16 cellular contexts compared by ENCODE assay signal in the genomic region with DNA sequence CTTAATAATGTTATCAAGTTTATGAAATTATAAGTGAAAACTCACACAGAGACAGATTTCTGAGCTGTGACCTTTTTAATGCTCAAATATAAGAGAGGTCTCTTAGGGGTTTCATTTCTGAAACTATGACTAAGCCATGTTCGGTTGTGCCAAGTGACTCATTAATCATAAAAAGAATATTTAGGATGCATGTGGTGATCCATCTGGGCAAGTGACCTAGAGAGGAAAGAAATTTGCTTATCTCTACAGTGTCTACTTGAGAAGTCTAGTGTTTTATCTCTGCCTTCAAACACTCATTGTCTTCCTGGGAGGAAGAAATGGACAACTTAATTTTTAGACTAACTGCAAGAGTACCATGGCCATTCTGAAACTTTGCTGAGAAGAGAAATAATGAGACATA.
DNase-seq lines count a peak whose midpoint lies in the region; ATAC-seq, FAIRE-seq and TF ChIP-seq lines count a peak whose summit lies in the region.
"Had no signal": no experiment of that assay in that cellular context is flagged by ENCODE, and none has a peak within 500 bp of the region (broad histone marks: within the 10 kb centered on the region; RNA-seq: fewer than 3 reads in every experiment).

No MANE protein-coding gene starts in this region.

- FAIRE-seq in urothelium cell line (lab: Jason Lieb, UNC), result no peak
- FAIRE-seq: A204.1, GM12892 had no signal

- DNase-seq in DMS53 (lab: John Stamatoyannopoulos, UW) (peak; percentile 4), DMS53 treated with DMSO at 0.1 percent for 48 hours (lab: John Stamatoyannopoulos, UW; ENCODE audit: unreplicated experiment) (no peak), epithelial cell of prostate (ENCODE audit: low read depth, low spot score) (peak; percentile 12), urothelium cell line (ENCODE audit: low spot score) (peak; percentile 37), NCI-H1092 treated with DMSO at 0.1 percent for 48 hours (lab: John Stamatoyannopoulos, UW) (no peak), DMS153 (lab: John Stamatoyannopoulos, UW) (no peak)
- no peak for DNase-seq in stimulated activated CD4-positive, alpha-beta T cell treated with anti-CD3 and anti-CD28 coated beads, Interleukin-4, amount 100 ng/mL, for 1 hour
- DNase-seq: activated naive CD4-positive, alpha-beta T cell treated with anti-CD3 and anti-CD28 coated beads, Interleukin-2, amount 10 ng/mL, durations not matched to agents 7 days and 5 days; left lung; natural killer cell; stimulated activated CD4-positive, alpha-beta T cell treated with anti-CD3 and anti-CD28 coated beads, Interleukin-2, amount 100 ng/mL, for 24 hours; WERI-Rb-1 had no signal

- H3K27ac ChIP-seq in epithelial cell of prostate, result no peak overlapping the region
- H3K27ac ChIP-seq: hepatocyte, left lung, WERI-Rb-1 had no signal

- ATAC-seq in SK-N-SH treated with all-trans-retinoic acid at 6 μM for 48 hours, result peak; percentile 78
- ATAC-seq: left lung, natural killer cell had no signal

TF ChIP-seq in SK-N-SH treated with all-trans-retinoic acid at 6 μM for 48 hours, 23 proteins besides CTCF, POLR2A, EP300 and RAD21:
- peak; percentile 64 for TF ChIP-seq ISL1 (CRISPR knock-in tag; IDR thresholded peaks at IDR 0.05)
- TF ChIP-seq GLIS3 (CRISPR knock-in tag; IDR thresholded peaks at IDR 0.05), result no peak

Comparison
In these comparisons a context has a peak if more than half of its experiments do, and no peak if none do; other contexts are left out.
1. DNase-seq: peak in DMS53 (single experiment), epithelial cell of prostate (single experiment) and urothelium cell line (single experiment); none in DMS53 treated with DMSO at 0.1 percent for 48 hours (single experiment), NCI-H1092 treated with DMSO at 0.1 percent for 48 hours (single experiment), DMS153 (single experiment) and stimulated activated CD4-positive, alpha-beta T cell treated with anti-CD3 and anti-CD28 coated beads, Interleukin-4, amount 100 ng/mL, for 1 hour (single experiment).